20 cellular contexts compared by ENCODE assay signal in the genomic region with DNA sequence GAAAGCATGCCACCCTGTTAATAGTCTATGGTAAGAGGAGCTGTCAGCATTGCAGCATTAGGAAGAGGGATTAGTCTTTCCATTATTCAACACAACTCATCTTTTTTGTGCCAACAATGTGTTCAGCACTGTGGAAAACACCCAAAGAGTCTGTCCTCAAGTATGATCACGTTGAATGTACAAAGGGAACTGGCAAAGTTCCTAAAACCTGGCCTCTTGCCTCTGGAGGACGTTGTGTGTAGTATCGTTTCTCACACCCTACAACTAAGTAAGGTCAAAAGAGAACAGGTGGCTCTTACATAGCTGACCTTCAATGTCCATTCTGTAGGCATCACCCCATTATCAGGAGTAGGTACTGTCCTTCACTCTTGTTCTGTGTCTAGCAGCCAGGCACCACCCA.
"Had no signal": no experiment of that assay in that cellular context is flagged by ENCODE, and none has a peak within 500 bp of the region (broad histone marks: within the 10 kb centered on the region; RNA-seq: fewer than 3 reads in every experiment).

No MANE protein-coding gene starts in this region.

- H3K27me3 Mint-ChIP-seq: dendritic cell treated with granulocyte-macrophage colony-stimulating factor and Interleukin-4, amounts not matched to agents 40 ng/mL and 50 ng/mL, for 4 days had no signal

- H3K4me3 ChIP-seq: right lobe of liver, thoracic aorta, vagina had no signal

- DNase-seq: activated CD4-positive, alpha-beta T cell treated with anti-CD3 and anti-CD28 coated beads, Interleukin-2, amount 50 U/mL, for 48 hours; activated CD4-positive, CD25-positive, alpha-beta regulatory T cell treated with anti-CD3 and anti-CD28 coated beads, Interleukin-2, amount 50 U/mL, for 72 hours; activated CD8-positive, alpha-beta memory T cell treated with anti-CD3 and anti-CD28 coated beads, Interleukin-2, amount 10 ng/mL, durations not matched to agents 7 days and 5 days; activated effector memory CD4-positive, alpha-beta T cell treated with Interleukin-2 at 50 U/mL for 16 hours; activated T-cell treated with anti-CD3 and anti-CD28 coated beads, Interleukin-2, amount 50 U/mL, for 24 hours; amygdala; brain microvascular endothelial cell; cerebellar nuclear complex; effector memory CD8-positive, alpha-beta T cell; foreskin keratinocyte; head of caudate nucleus; right lobe of liver; stimulated activated CD4-positive, alpha-beta T cell treated with anti-CD3 and anti-CD28 coated beads, Interleukin-4, amount 100 ng/mL, for 24 hours; SW 1271 had no signal

- H3K4me3 Mint-ChIP-seq: activated CD8-positive, alpha-beta memory T cell treated with anti-CD3 and anti-CD28 coated beads, Interleukin-2, amount 10 ng/mL, durations not matched to agents 7 days and 5 days; activated T-cell treated with anti-CD3 and anti-CD28 coated beads, Interleukin-2, amount 50 U/mL, for 24 hours; dendritic cell treated with granulocyte-macrophage colony-stimulating factor and Interleukin-4, amounts not matched to agents 40 ng/mL and 50 ng/mL, for 4 days; effector memory CD8-positive, alpha-beta T cell; stimulated activated naive CD8-positive, alpha-beta T cell treated with anti-CD3 and anti-CD28 coated beads, Interleukin-15, Interleukin-2, amounts not matched to agents 100 ng/mL and 50 ng/mL, for 24 hours had no signal

- ATAC-seq: activated CD8-positive, alpha-beta memory T cell treated with anti-CD3 and anti-CD28 coated beads, Interleukin-2, amount 10 ng/mL, durations not matched to agents 7 days and 5 days; activated naive CD4-positive, alpha-beta T cell treated with anti-CD3 and anti-CD28 coated beads, Interleukin-2, amount 50 U/mL, for 72 hours; effector memory CD8-positive, alpha-beta T cell; foreskin keratinocyte had no signal

- H3K27ac ChIP-seq: brain microvascular endothelial cell, epithelial cell of prostate, foreskin keratinocyte, right lobe of liver, thoracic aorta, vagina had no signal

- H3K27ac Mint-ChIP-seq: activated CD8-positive, alpha-beta memory T cell treated with anti-CD3 and anti-CD28 coated beads, Interleukin-2, amount 10 ng/mL, durations not matched to agents 7 days and 5 days; activated naive CD4-positive, alpha-beta T cell treated with anti-CD3 and anti-CD28 coated beads, Interleukin-2, amount 50 U/mL, for 72 hours; activated T-cell treated with anti-CD3 and anti-CD28 coated beads, Interleukin-2, amount 50 U/mL, for 24 hours; dendritic cell treated with granulocyte-macrophage colony-stimulating factor and Interleukin-4, amounts not matched to agents 40 ng/mL and 50 ng/mL, for 4 days; effector memory CD8-positive, alpha-beta T cell; stimulated activated naive CD8-positive, alpha-beta T cell treated with anti-CD3 and anti-CD28 coated beads, Interleukin-15, Interleukin-2, amounts not matched to agents 100 ng/mL and 50 ng/mL, for 24 hours had no signal

- H3K36me3 Mint-ChIP-seq: activated CD8-positive, alpha-beta memory T cell treated with anti-CD3 and anti-CD28 coated beads, Interleukin-2, amount 10 ng/mL, durations not matched to agents 7 days and 5 days; activated naive CD4-positive, alpha-beta T cell treated with anti-CD3 and anti-CD28 coated beads, Interleukin-2, amount 50 U/mL, for 72 hours had no signal

- H3K9me3 ChIP-seq: right lobe of liver, thoracic aorta, vagina had no signal

- H3K36me3 ChIP-seq: brain microvascular endothelial cell, right lobe of liver, thoracic aorta, vagina had no signal

- H3K9me3 Mint-ChIP-seq: activated naive CD4-positive, alpha-beta T cell treated with anti-CD3 and anti-CD28 coated beads, Interleukin-2, amount 50 U/mL, for 72 hours; activated T-cell treated with anti-CD3 and anti-CD28 coated beads, Interleukin-2, amount 50 U/mL, for 24 hours; dendritic cell treated with granulocyte-macrophage colony-stimulating factor and Interleukin-4, amounts not matched to agents 40 ng/mL and 50 ng/mL, for 4 days; effector memory CD8-positive, alpha-beta T cell; stimulated activated naive CD8-positive, alpha-beta T cell treated with anti-CD3 and anti-CD28 coated beads, Interleukin-15, Interleukin-2, amounts not matched to agents 100 ng/mL and 50 ng/mL, for 24 hours had no signal

- H3K27me3 ChIP-seq: brain microvascular endothelial cell, foreskin keratinocyte, right lobe of liver, vagina had no signal
